In the genomic region with DNA sequence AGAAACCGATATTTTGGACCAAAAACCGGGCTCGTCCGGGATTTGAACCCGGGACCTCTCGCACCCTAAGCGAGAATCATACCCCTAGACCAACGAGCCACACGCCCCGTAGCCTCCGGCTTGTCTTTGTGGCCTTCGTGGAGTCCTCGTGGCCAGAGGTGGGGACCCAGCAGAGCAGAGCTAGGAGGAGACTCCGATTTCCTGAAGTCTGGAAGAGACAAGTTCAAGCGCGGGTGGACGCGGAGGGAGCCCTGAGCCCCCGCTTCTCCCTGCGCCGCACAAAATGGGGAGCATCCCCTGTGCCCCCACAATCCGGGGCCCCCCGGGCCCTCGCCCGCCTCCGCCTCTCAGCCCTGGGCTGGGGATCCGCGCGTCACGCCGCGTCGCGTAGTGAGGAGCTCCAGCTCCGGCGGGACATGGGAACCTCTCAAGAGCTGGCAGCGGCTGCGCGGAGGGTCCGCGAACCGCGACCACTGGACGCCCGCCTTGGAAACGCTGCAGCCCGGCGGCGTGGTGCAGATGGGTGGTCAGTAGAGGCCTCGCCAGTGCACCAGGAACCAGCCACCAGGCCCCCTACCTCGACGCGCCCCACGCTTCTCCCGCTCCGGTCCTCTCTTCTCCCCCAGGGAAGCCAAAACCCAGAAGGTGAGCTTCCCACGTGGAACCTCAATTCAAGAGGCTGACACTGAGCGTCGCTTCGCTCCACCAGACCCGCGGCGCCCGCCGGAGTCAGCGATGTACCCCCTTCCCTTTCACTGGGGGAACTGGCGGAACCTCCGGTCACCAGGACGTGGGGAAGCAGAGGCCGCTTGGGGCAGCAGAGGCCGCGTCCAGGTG, we compare ENCODE assay signal across 8 cellular contexts. TPM values are rescaled to one million over a fixed set of nuclear protein-coding genes. Genes with fewer than 3 reads are reported as not detected.
DNase-seq lines count a peak whose midpoint lies in the region; ATAC-seq and TF ChIP-seq lines count a peak whose summit lies in the region.

No MANE protein-coding gene starts in this region.

- no peak overlapping the region for H3K27ac Mint-ChIP-seq in Caco-2 (ENCODE audit: unreplicated experiment)
- peak overlapping the region; percentile 65 for H3K27ac Mint-ChIP-seq in activated CD8-positive, alpha-beta memory T cell treated with anti-CD3 and anti-CD28 coated beads, Interleukin-2, amount 10 ng/mL, durations not matched to agents 7 days and 5 days

- no peaks in the 10 kb centered on the region for H3K27me3 ChIP-seq in Caco-2 (replicated peaks; ENCODE audit: control insufficient read depth, insufficient read depth, low read length)
- peaks cover 3% of the 10 kb centered on the region for H3K27me3 ChIP-seq in parathyroid adenoma (ENCODE audit: control insufficient read depth, insufficient read depth, low read length)

- TF ChIP-seq CTCF in Caco-2 (IDR thresholded peaks at IDR 0.05; ENCODE audit: insufficient read depth in 1 of 2, low read depth in 1 of 2, low read length in 1 of 2, severe bottlenecking in 1 of 2, unreplicated experiment in 1 of 2) (no peak), parathyroid adenoma (IDR thresholded peaks at IDR 0.05) (peak; percentile 11)

- intact Hi-C loops in Caco-2 (cut with micrococcal nuclease; ENCODE audit: unreplicated experiment): no loop called here

- peak; percentile 58 for ATAC-seq in activated CD8-positive, alpha-beta memory T cell treated with anti-CD3 and anti-CD28 coated beads, Interleukin-2, amount 10 ng/mL, durations not matched to agents 7 days and 5 days
- ATAC-seq in GM21367 (IDR thresholded peaks at IDR 0.05; ENCODE audit: unreplicated experiment): no peak
- ATAC-seq in GM19035 (IDR thresholded peaks at IDR 0.05; ENCODE audit: unreplicated experiment): no peak

- H3K9me3 Mint-ChIP-seq in Caco-2 (ENCODE audit: unreplicated experiment): peaks cover 13% of the 10 kb centered on the region
- peaks cover 2% of the 10 kb centered on the region for H3K9me3 Mint-ChIP-seq in activated CD8-positive, alpha-beta memory T cell treated with anti-CD3 and anti-CD28 coated beads, Interleukin-2, amount 10 ng/mL, durations not matched to agents 7 days and 5 days (ENCODE audit: low read depth)

- DNase-seq in Caco-2 (no peak), HuH-7.5 (ENCODE audit: low spot score) (peak; percentile 52), fibroblast of peridontal ligament (ENCODE audit: extremely low read depth) (peak; percentile 54), DMS114 treated with DMSO at 0.1 percent for 48 hours (lab: John Stamatoyannopoulos, UW; ENCODE audit: unreplicated experiment) (no peak)
- DNase-seq in activated CD8-positive, alpha-beta memory T cell treated with anti-CD3 and anti-CD28 coated beads, Interleukin-2, amount 10 ng/mL, durations not matched to agents 7 days and 5 days: peak; percentile 68

- peak overlapping the region; percentile 64 for H3K4me2 ChIP-seq in parathyroid adenoma (ENCODE audit: low read length)

- H3K9me3 ChIP-seq in Caco-2 (no peaks in the 10 kb centered on the region), parathyroid adenoma (ENCODE audit: control insufficient read depth, low read length) (no peaks in the 10 kb centered on the region)

- no peaks in the 10 kb centered on the region for H3K4me1 Mint-ChIP-seq in Caco-2 (ENCODE audit: low read depth, unreplicated experiment)
- peaks cover 30% of the 10 kb centered on the region for H3K4me1 Mint-ChIP-seq in activated CD8-positive, alpha-beta memory T cell treated with anti-CD3 and anti-CD28 coated beads, Interleukin-2, amount 10 ng/mL, durations not matched to agents 7 days and 5 days

- no peak overlapping the region for H3K9ac ChIP-seq in parathyroid adenoma

- H3K27ac ChIP-seq in parathyroid adenoma: no peak overlapping the region

- CTCF ChIA-PET in Caco-2 (lab: Charles Lee): no interaction called here
- CTCF ChIA-PET in activated CD8-positive, alpha-beta memory T cell treated with anti-CD3 and anti-CD28 coated beads, Interleukin-2, amount 10 ng/mL, durations not matched to agents 7 days and 5 days (lab: Charles Lee): interaction anchor here (0.8 to 2.1 kb wide), 10 partner anchors 8 to 318 kb away, joined by 3 to 11 read pairs (median 4); a partner anchor contains a TSS

- H3K79me2 ChIP-seq in parathyroid adenoma: no peaks in the 10 kb centered on the region

- peak overlapping the region; percentile 45 for H3K4me3 Mint-ChIP-seq in Caco-2 (ENCODE audit: unreplicated experiment)
- peak overlapping the region; percentile 65 for H3K4me3 Mint-ChIP-seq in activated CD8-positive, alpha-beta memory T cell treated with anti-CD3 and anti-CD28 coated beads, Interleukin-2, amount 10 ng/mL, durations not matched to agents 7 days and 5 days

- H3K4me1 ChIP-seq in Caco-2 (no peaks in the 10 kb centered on the region), parathyroid adenoma (no peaks in the 10 kb centered on the region)

- H3K36me3 ChIP-seq in Caco-2 (ENCODE audit: control insufficient read depth, insufficient read depth, low read length) (no peaks in the 10 kb centered on the region), parathyroid adenoma (ENCODE audit: control insufficient read depth, insufficient read depth, low read length) (no peaks in the 10 kb centered on the region)

- H3K36me3 Mint-ChIP-seq in Caco-2 (ENCODE audit: insufficient read depth, unreplicated experiment): peaks cover 16% of the 10 kb centered on the region
- peaks cover 7% of the 10 kb centered on the region for H3K36me3 Mint-ChIP-seq in activated CD8-positive, alpha-beta memory T cell treated with anti-CD3 and anti-CD28 coated beads, Interleukin-2, amount 10 ng/mL, durations not matched to agents 7 days and 5 days

- peaks cover 3% of the 10 kb centered on the region for H3K27me3 Mint-ChIP-seq in Caco-2 (ENCODE audit: insufficient read depth, unreplicated experiment)
- peaks cover 88% of the 10 kb centered on the region for H3K27me3 Mint-ChIP-seq in activated CD8-positive, alpha-beta memory T cell treated with anti-CD3 and anti-CD28 coated beads, Interleukin-2, amount 10 ng/mL, durations not matched to agents 7 days and 5 days

- BruUV-seq in Caco-2 (replicated peaks; lab: Mats Ljungman, UMichigan): no TSS peak

- no peak overlapping the region for H3K4me3 ChIP-seq in Caco-2 (ENCODE audit: low read depth, low read length)
- H3K4me3 ChIP-seq in parathyroid adenoma (ENCODE audit: low read depth, low read length): peak overlapping the region; percentile 50

- POLR2A ChIA-PET in Caco-2 (lab: Charles Lee): no interaction called here

- H2AFZ ChIP-seq in parathyroid adenoma: peak overlapping the region; percentile 44

RNA-seq across cellular contexts. Expression of a gene that starts 5.2 kb away (rescaled TPM):
- not detected in 2 replicates for total RNA-seq in Caco-2 (2022)
- total RNA-seq in activated CD8-positive, alpha-beta memory T cell treated with anti-CD3 and anti-CD28 coated beads, Interleukin-2, amount 10 ng/mL, durations not matched to agents 7 days and 5 days: not detected

RNA-seq across cellular contexts. Expression of a gene that starts 48.0 kb away (rescaled TPM):
- total RNA-seq in Caco-2 (2022): 5.3 and 5.5 TPM in 2 replicates
- total RNA-seq in activated CD8-positive, alpha-beta memory T cell treated with anti-CD3 and anti-CD28 coated beads, Interleukin-2, amount 10 ng/mL, durations not matched to agents 7 days and 5 days: 10 to 100 TPM; 10.6 to 12.3 TPM

RNA-seq across cellular contexts. Expression of a gene that starts 52.1 kb away (rescaled TPM):
- 11.3 and 12.1 TPM in 2 replicates for total RNA-seq in Caco-2 (2022)
- 10 to 100 TPM; 12.3 to 12.9 TPM for total RNA-seq in activated CD8-positive, alpha-beta memory T cell treated with anti-CD3 and anti-CD28 coated beads, Interleukin-2, amount 10 ng/mL, durations not matched to agents 7 days and 5 days

Comparison
In these comparisons a context has a peak if more than half of its experiments do, and no peak if none do; other contexts are left out.
1. DNase-seq: peak in HuH-7.5 (single experiment), activated CD8-positive, alpha-beta memory T cell treated with anti-CD3 and anti-CD28 coated beads, Interleukin-2, amount 10 ng/mL, durations not matched to agents 7 days and 5 days (single experiment) and fibroblast of peridontal ligament (single experiment); none in Caco-2 (0 of 2) and DMS114 treated with DMSO at 0.1 percent for 48 hours (single experiment).